Comparison of ENCODE assay signal across 8 cellular contexts in the genomic region with DNA sequence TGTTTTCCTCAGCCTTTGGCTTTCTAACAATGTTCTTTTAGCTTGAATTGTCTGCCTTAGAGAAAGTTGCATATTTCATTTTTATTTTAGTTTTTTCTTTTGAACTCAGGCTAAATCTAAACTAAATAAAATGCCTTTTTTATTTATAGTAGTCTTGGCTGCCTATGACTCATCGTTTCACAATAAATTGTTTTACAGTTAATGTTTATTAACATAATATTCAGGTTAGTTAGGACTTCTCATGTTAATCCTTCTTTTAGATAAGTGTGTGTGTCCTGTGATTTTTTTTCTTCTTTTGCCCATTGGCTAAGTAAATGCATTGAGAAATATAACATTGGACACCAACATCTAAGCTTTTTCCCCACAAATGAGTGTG. TPM values are rescaled to one million over a fixed set of nuclear protein-coding genes. Genes with fewer than 3 reads are reported as not detected.
DNase-seq lines count a peak whose midpoint lies in the region; ATAC-seq and TF ChIP-seq lines count a peak whose summit lies in the region.

No MANE protein-coding gene starts in this region.

- peaks cover 3 to 7% of the 10 kb centered on the region in 2 donors for H3K4me1 Mint-ChIP-seq in effector memory CD8-positive, alpha-beta T cell (ENCODE audit: low read depth in 2 of 2)
- H3K4me1 Mint-ChIP-seq in osteocyte (ENCODE audit: unreplicated experiment) = peaks cover 27% of the 10 kb centered on the region

- H3K36me3 ChIP-seq in ES-I3 (ENCODE audit: insufficient read depth, low read length) (no peaks in the 10 kb centered on the region), OCI-LY3 (replicated peaks; ENCODE audit: low read depth, low read length) (peaks cover 3% of the 10 kb centered on the region)

- H3K9ac ChIP-seq in ES-I3 (ENCODE audit: low read depth, low read length) (peak overlapping the region; percentile 88; the same call in 1 of the 2 replicates), OCI-LY3 (ENCODE audit: low read length) (peak overlapping the region; percentile 91)

- H3K79me2 ChIP-seq in OCI-LY3 (ENCODE audit: low read length) = peaks cover 63% of the 10 kb centered on the region

- H3K27me3 ChIP-seq in OCI-LY3 (ENCODE audit: low read depth, low read length) = no peaks in the 10 kb centered on the region

- H3K27me3 Mint-ChIP-seq in effector memory CD8-positive, alpha-beta T cell = no peaks in the 10 kb centered on the region
- H3K27me3 Mint-ChIP-seq in osteocyte (ENCODE audit: unreplicated experiment) = no peaks in the 10 kb centered on the region

- no peak overlapping the region for H2AFZ ChIP-seq in OCI-LY3 (ENCODE audit: low read depth, low read length)

- no peak for ATAC-seq in effector memory CD8-positive, alpha-beta T cell (replicated peaks)

- H3K4me3 Mint-ChIP-seq in effector memory CD8-positive, alpha-beta T cell = peak overlapping the region; percentile 97 to 99
- peak overlapping the region; percentile 96 for H3K4me3 Mint-ChIP-seq in osteocyte (ENCODE audit: unreplicated experiment)

- peaks cover 12% of the 10 kb centered on the region for H3K36me3 Mint-ChIP-seq in effector memory CD8-positive, alpha-beta T cell (ENCODE audit: insufficient read depth)
- H3K36me3 Mint-ChIP-seq in osteocyte (ENCODE audit: unreplicated experiment) = no peaks in the 10 kb centered on the region

- TF ChIP-seq CTCF in OCI-LY3 (IDR thresholded peaks at IDR 0.05; ENCODE audit: low read depth, low read length) (no peak), osteocyte (IDR thresholded peaks at IDR 0.05) (no peak)

- H3K4me3 ChIP-seq in OCI-LY3 (ENCODE audit: low read length) = peak overlapping the region; percentile 98

- peak overlapping the region; percentile 84 for H3K4me2 ChIP-seq in OCI-LY3 (ENCODE audit: low read length)

- no peak for DNase-seq in effector memory CD8-positive, alpha-beta T cell
- DNase-seq in osteocyte (ENCODE audit: extremely low spot score, unreplicated experiment) = no peak
- DNase-seq in 8988T = no peak
- DNase-seq in DMS53 treated with DMSO at 0.1 percent for 48 hours (lab: John Stamatoyannopoulos, UW; ENCODE audit: unreplicated experiment) = no peak
- DNase-seq in amniotic stem cell (lab: John Stamatoyannopoulos, UW) = no peak
- DNase-seq in NCI-H524 (lab: John Stamatoyannopoulos, UW) = no peak

- no peaks in the 10 kb centered on the region; the same call in 1 of the 2 replicates for H3K9me3 ChIP-seq in ES-I3 (ENCODE audit: control insufficient read depth, insufficient read depth, low read length)
- H3K9me3 ChIP-seq in OCI-LY3 (ENCODE audit: insufficient read depth, low read length) = no peaks in the 10 kb centered on the region

- peaks cover 23% of the 10 kb centered on the region; the same call in 1 of the 2 replicates for H4K20me1 ChIP-seq in OCI-LY3 (ENCODE audit: insufficient read depth, low read length)

- no peaks in the 10 kb centered on the region; the same call in 1 of the 2 replicates for H3K4me1 ChIP-seq in ES-I3 (ENCODE audit: insufficient read depth, low read length)
- H3K4me1 ChIP-seq in OCI-LY3 (ENCODE audit: low read length) = peaks cover 22% of the 10 kb centered on the region

- peak overlapping the region; percentile 82 for H3K27ac ChIP-seq in OCI-LY3 (ENCODE audit: low read length)

- no peak overlapping the region for H3K27ac Mint-ChIP-seq in effector memory CD8-positive, alpha-beta T cell
- peak overlapping the region; percentile 97 for H3K27ac Mint-ChIP-seq in osteocyte (ENCODE audit: unreplicated experiment)

- H3K9me3 Mint-ChIP-seq in effector memory CD8-positive, alpha-beta T cell = no peaks in the 10 kb centered on the region
- H3K9me3 Mint-ChIP-seq in osteocyte (ENCODE audit: unreplicated experiment) = no peaks in the 10 kb centered on the region

RNA-seq across cellular contexts. Expression of a gene that starts 1.6 kb away (rescaled TPM):
- 15.0 and 15.7 TPM in 2 replicates for total RNA-seq in osteocyte
